1 cellular context compared by ENCODE assay signal in genomic region chr1:42927920-42928505, GRCh38.
TF ChIP-seq lines count a peak whose summit lies in the region.

No MANE protein-coding gene starts in this region.

TF ChIP-seq in HepG2, 621 proteins besides CTCF, POLR2A, EP300 and RAD21:
- TF ChIP-seq ZBTB33 (CRISPR knock-in tag; IDR thresholded peaks at IDR 0.05) (0 out of 2 replicates have a peak, but pooled peaks have one; percentile 60), AGO1 (IDR thresholded peaks at IDR 0.05; ENCODE audit: low read depth, low read length, poor library complexity, severe bottlenecking) (peak; percentile 68), ZNF44 (CRISPR knock-in tag; IDR thresholded peaks at IDR 0.05) (no peak), NFIC (IDR thresholded peaks at IDR 0.05; ENCODE audit: low read length) (no peak), ZBTB38 (CRISPR knock-in tag; IDR thresholded peaks at IDR 0.05) (0 out of 2 replicates have a peak, but pooled peaks have one; percentile 30), MIER2 (CRISPR knock-in tag; IDR thresholded peaks at IDR 0.05) (no peak), ZNF639 (CRISPR knock-in tag; conservative IDR thresholded peaks at IDR 0.05) (no peak), POLR2G (IDR thresholded peaks at IDR 0.05; ENCODE audit: low read depth, low read length) (peak; percentile 9; the same call in 1 of the 2 replicates), SMAD1 (CRISPR knock-in tag; IDR thresholded peaks at IDR 0.05; ENCODE audit: borderline replicate concordance, low read depth) (no peak), ZNF205 (CRISPR knock-in tag; IDR thresholded peaks at IDR 0.05) (no peak), RBM22 (optimal IDR thresholded peaks at IDR 0.05; ENCODE audit: low read length) (peak; percentile 11), HNRNPL (IDR thresholded peaks at IDR 0.05; ENCODE audit: low read depth, low read length) (0 out of 2 replicates have a peak, but pooled peaks have one; percentile 51), TEAD3 (CRISPR knock-in tag; optimal IDR thresholded peaks at IDR 0.05; ENCODE audit: borderline replicate concordance) (peak; percentile 89)
- TF ChIP-seq, protein P1, sequence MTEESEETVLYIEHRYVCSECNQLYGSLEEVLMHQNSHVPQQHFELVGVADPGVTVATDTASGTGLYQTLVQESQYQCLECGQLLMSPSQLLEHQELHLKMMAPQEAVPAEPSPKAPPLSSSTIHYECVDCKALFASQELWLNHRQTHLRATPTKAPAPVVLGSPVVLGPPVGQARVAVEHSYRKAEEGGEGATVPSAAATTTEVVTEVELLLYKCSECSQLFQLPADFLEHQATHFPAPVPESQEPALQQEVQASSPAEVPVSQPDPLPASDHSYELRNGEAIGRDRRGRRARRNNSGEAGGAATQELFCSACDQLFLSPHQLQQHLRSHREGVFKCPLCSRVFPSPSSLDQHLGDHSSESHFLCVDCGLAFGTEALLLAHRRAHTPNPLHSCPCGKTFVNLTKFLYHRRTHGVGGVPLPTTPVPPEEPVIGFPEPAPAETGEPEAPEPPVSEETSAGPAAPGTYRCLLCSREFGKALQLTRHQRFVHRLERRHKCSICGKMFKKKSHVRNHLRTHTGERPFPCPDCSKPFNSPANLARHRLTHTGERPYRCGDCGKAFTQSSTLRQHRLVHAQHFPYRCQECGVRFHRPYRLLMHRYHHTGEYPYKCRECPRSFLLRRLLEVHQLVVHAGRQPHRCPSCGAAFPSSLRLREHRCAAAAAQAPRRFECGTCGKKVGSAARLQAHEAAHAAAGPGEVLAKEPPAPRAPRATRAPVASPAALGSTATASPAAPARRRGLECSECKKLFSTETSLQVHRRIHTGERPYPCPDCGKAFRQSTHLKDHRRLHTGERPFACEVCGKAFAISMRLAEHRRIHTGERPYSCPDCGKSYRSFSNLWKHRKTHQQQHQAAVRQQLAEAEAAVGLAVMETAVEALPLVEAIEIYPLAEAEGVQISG (CRISPR knock-in tag; IDR thresholded peaks at IDR 0.05), result no peak
TF ChIP-seq in HepG2: peak in this region for 7.
